Comparison of ENCODE assay signal across 13 cellular contexts in the genomic region with DNA sequence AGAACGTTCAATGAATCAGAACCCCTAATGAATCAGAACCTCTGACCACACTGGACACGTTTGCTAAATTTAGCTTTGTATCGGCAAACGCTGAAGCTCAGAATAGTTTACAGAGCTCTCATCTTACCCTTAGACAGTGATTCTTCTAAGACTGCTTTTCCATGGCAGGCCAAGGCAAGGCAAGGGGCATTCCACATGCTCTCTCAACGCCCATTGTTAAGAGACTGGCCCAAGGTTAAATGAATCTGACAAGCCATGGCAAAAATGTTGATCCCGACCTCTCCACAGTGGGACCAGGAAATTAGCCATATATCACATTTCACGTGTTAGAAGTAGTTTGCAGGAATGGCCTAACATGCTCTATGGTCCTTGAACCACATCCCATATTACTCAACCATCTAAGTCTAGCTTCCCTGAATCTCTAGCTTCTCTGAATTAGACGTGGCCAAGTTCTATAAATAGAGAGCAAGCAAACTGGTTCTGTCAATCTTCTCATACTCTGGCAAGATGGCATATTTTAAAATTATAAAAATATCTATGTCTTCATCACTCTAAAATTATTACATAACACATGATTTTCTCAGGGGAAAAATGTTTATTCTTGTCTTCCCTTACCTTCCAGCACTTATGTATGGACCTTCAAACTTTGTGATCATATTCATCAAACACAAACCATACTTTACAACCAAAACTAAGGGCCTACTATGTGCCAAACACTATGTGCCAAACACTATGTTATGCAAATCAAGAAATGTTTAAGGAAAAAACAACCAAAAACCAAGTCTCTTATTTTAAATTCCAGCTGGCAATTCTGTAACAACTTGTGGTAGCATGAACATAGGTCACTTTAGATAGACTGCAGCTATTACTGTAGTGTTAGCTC. TPM values are rescaled to one million over a fixed set of nuclear protein-coding genes. Genes with fewer than 3 reads are reported as not detected.
DNase-seq lines count a peak whose midpoint lies in the region; ATAC-seq, FAIRE-seq and TF ChIP-seq lines count a peak whose summit lies in the region.
"Had no signal": no experiment of that assay in that cellular context is flagged by ENCODE, and none has a peak within 500 bp of the region (broad histone marks: within the 10 kb centered on the region; RNA-seq: fewer than 3 reads in every experiment).

No MANE protein-coding gene starts in this region.

- ATAC-seq in A549: no peak

- TF ChIP-seq POLR2A in A549 (IDR thresholded peaks at IDR 0.05; ENCODE audit: low read length): no peak

- no peak for FAIRE-seq in A549 (lab: Jason Lieb, UNC)
- FAIRE-seq: H54 had no signal

- H3K4me3 ChIP-seq in A549 (no peak overlapping the region), MM.1S (ENCODE audit: low read length) (no peak overlapping the region)

- no peaks in the 10 kb centered on the region for H3K9me2 ChIP-seq in MM.1S (replicated peaks; ENCODE audit: insufficient read depth, low read length)

- POLR2A ChIA-PET in A549 (lab: Yijun Ruan, JAX): no interaction called here

- no peak for TF ChIP-seq RAD21 in A549 (conservative IDR thresholded peaks at IDR 0.05 in 1 of 2, IDR thresholded peaks at IDR 0.05 in 1 of 2)

- H3K27me3 ChIP-seq in MM.1S (replicated peaks; ENCODE audit: insufficient read depth, low read length): no peaks in the 10 kb centered on the region
- H3K27me3 ChIP-seq: BE2C, neutrophil had no signal

- WGBS in A549 (ENCODE audit: missing lambda C conversion rate): 75% methylated on average over 8 of the region's 8 CpGs

- H3F3A ChIP-seq in MM.1S (ENCODE audit: insufficient read depth, low read length): no peaks in the 10 kb centered on the region

- no peak overlapping the region for H2AFZ ChIP-seq in MM.1S (ENCODE audit: low read length)

- no peak overlapping the region for H3K9ac ChIP-seq in MM.1S (ENCODE audit: low read length)

- H3K79me2 ChIP-seq in MM.1S (ENCODE audit: low read length): no peaks in the 10 kb centered on the region

- H3K4me1 ChIP-seq in A549 (peaks cover 14% of the 10 kb centered on the region), MM.1S (ENCODE audit: low read length) (no peaks in the 10 kb centered on the region)
- H3K4me1 ChIP-seq: BE2C had no signal

- H3K4me2 ChIP-seq in A549: no peak overlapping the region
- H3K4me2 ChIP-seq in MM.1S (ENCODE audit: low read depth, low read length): no peak overlapping the region

- H3K36me3 ChIP-seq in MM.1S (replicated peaks; ENCODE audit: insufficient read depth, low read length): 0 out of 2 replicates have a peak, but pooled peaks cover 3% of the 10 kb centered on the region
- H3K36me3 ChIP-seq: BE2C had no signal

- TF ChIP-seq CTCF in A549 (IDR thresholded peaks at IDR 0.05) (no peak), MM.1S (IDR thresholded peaks at IDR 0.05; ENCODE audit: low read length) (no peak)

- H3K27ac ChIP-seq in A549: no peak overlapping the region
- no peak overlapping the region for H3K27ac ChIP-seq in MM.1S (ENCODE audit: low read length)
- H3K27ac ChIP-seq: neutrophil had no signal

- no peak for DNase-seq in A549 (ENCODE audit: low read depth in 1 of 2, low spot score in 1 of 2)
- DNase-seq in M059J (ENCODE audit: low read depth): peak; percentile 32
- DNase-seq in astrocyte of the hippocampus (ENCODE audit: low read depth, low spot score): peak; percentile 39
- DNase-seq in myocyte (ENCODE audit: low read depth): peak; percentile 94
- no peak for DNase-seq in MM.1S
- no peak for DNase-seq in DMS153 (lab: John Stamatoyannopoulos, UW)
- DNase-seq in AML-193 (lab: John Stamatoyannopoulos, UW): no peak
- DNase-seq in activated CD8-positive, alpha-beta memory T cell treated with anti-CD3 and anti-CD28 coated beads, Interleukin-2, amount 50 U/mL, for 48 hours: no peak
- DNase-seq: amniotic stem cell, BE2C, NCI-H510A treated with DMSO at 0.1 percent for 48 hours had no signal

- no peaks in the 10 kb centered on the region for H4K20me1 ChIP-seq in MM.1S (ENCODE audit: insufficient read depth, low read length)

- no peak for TF ChIP-seq EP300 in A549 (IDR thresholded peaks at IDR 0.05)

- H3K9me3 ChIP-seq in A549 (no peaks in the 10 kb centered on the region), MM.1S (replicated peaks; ENCODE audit: insufficient read depth, low read length) (no peaks in the 10 kb centered on the region)
- H3K9me3 ChIP-seq: BE2C, neutrophil had no signal

- CTCF ChIA-PET in A549 (lab: Yijun Ruan, JAX): interaction anchor here (0.5 to 10.5 kb wide), 11 partner anchors 8 to 262 kb away, joined by 3 to 63 read pairs (median 4); no protein-coding TSS in a partner anchor

TF ChIP-seq in A549, 52 proteins besides CTCF, POLR2A, EP300 and RAD21:
- TF ChIP-seq POLR2AphosphoS2 (conservative IDR thresholded peaks at IDR 0.05; ENCODE audit: low read length) (peak; percentile 72), TP53 (CRISPR knock-in tag; IDR thresholded peaks at IDR 0.05) (no peak), MAFK (IDR thresholded peaks at IDR 0.05; ENCODE audit: partially characterized antibody) (no peak), HEYL (CRISPR knock-in tag; IDR thresholded peaks at IDR 0.05) (no peak)

RNA-seq across cellular contexts. Expression of gene AAGAB, which starts 54.3 kb away (rescaled TPM):
- polyA plus RNA-seq in A549 (2011; rRNA removed) (107 and 118 TPM in 2 replicates), A549 (2017; fragmentation: RNase III; extraction: RNeasy Plus Mini Kit Qiagen cat#74134 plus additional on column Dnase treatment) (67.4 to 71.6 TPM (median 68.9 TPM) in 3 replicates)
- polyA plus RNA-seq in A549 (2012; cell fraction: cytosol; rRNA removed): 33.9 and 35.2 TPM in 2 replicates
- 13.5 and 20.0 TPM in 2 replicates for polyA plus RNA-seq in A549 (2012; cell fraction: nucleus; rRNA removed)
- 86.4 and 87.5 TPM in 2 replicates for polyA minus RNA-seq in A549 (2011; rRNA and poly(A)+ RNA removed)
- 75.0 and 106 TPM in 2 replicates for total RNA-seq in M059J (2014; rRNA removed; shearing (Covaris generic))
- 49.2 and 54.3 TPM in 2 replicates for total RNA-seq in myocyte
- 40.9 TPM for polyA plus RNA-seq in myocyte (2012)

RNA-seq across cellular contexts. Expression of gene IQCH, which starts 54.5 kb away (rescaled TPM):
- polyA plus RNA-seq in A549 (2011; rRNA removed) (3.8 and 4.9 TPM in 2 replicates), A549 (2017; fragmentation: RNase III; extraction: RNeasy Plus Mini Kit Qiagen cat#74134 plus additional on column Dnase treatment) (1.5 to 2.1 TPM (median 2.0 TPM) in 3 replicates)
- polyA plus RNA-seq in A549 (2012; cell fraction: cytosol; rRNA removed): 0.59 and 0.73 TPM in 2 replicates
- 0.31 and 0.44 TPM in 2 replicates for polyA plus RNA-seq in A549 (2012; cell fraction: nucleus; rRNA removed)
- polyA minus RNA-seq in A549 (2011; rRNA and poly(A)+ RNA removed): 3.6 and 8.5 TPM in 2 replicates
- 4.3 and 8.3 TPM in 2 replicates for total RNA-seq in M059J (2014; rRNA removed; shearing (Covaris generic))
- 5.4 and 6.9 TPM in 2 replicates for total RNA-seq in myocyte
- polyA plus RNA-seq in myocyte (2012): 2.2 TPM

Comparison
In these comparisons a context has a peak if more than half of its experiments do, and no peak if none do; other contexts are left out.
1. DNase-seq: peak in M059J (single experiment), astrocyte of the hippocampus (single experiment) and myocyte (single experiment); none in A549 (0 of 2), MM.1S (single experiment), DMS153 (single experiment), AML-193 (0 of 2) and activated CD8-positive, alpha-beta memory T cell treated with anti-CD3 and anti-CD28 coated beads, Interleukin-2, amount 50 U/mL, for 48 hours (single experiment).